Comparison of ENCODE assay signal across 23 cellular contexts in the genomic region with DNA sequence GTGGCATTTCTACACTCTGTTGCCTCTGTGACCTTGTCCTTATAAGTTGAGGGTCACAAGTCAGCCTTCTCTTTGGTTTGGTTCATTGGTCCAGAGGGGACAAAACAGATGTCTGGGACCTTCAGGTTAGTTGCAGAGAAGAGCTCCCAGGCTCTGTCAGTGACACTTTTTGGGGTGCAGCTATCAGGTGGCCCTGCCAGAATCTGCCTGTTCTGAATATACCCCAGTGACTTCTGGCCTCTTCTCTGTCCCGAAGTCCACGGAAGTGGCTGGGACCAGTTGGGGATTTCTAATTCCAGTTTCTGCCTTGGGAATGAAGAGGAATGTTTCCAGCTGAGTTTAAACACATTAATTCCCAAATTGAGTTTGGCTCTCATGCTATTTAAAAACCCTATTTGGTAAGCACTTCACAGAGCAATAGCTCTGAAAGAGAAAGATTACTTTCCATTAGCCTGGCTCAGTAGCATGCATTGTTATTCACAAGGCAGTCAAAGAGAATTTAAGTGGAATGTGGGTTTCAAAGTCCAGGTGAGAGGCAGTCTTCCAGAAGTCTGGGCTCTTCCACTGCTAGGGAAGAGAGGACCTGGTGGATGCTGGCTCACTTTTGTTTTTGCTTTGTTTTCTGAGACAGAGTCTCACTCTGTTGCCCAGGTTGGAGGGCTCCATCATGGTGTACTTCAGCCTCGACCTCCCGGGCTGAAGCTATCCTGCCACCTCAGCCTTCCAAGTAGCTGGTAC.
"Had no signal": no experiment of that assay in that cellular context is flagged by ENCODE, and none has a peak within 500 bp of the region (broad histone marks: within the 10 kb centered on the region; RNA-seq: fewer than 3 reads in every experiment).

No MANE protein-coding gene starts in this region.

- H3K79me2 ChIP-seq: parathyroid adenoma had no signal

- H3K36me3 ChIP-seq: ascending aorta, breast epithelium, esophagus muscularis mucosa, gastroesophageal sphincter, heart left ventricle, right lobe of liver, WERI-Rb-1 had no signal

- H3K4me3 Mint-ChIP-seq: activated T-cell treated with anti-CD3 and anti-CD28 coated beads, Interleukin-2, amount 50 U/mL, for 72 hours; immature natural killer cell; memory B cell; naive thymus-derived CD4-positive, alpha-beta T cell; stimulated activated memory B cell treated with anti-CD40 and anti-IgM and Interleukin-4, amounts not matched to agents 10 μg/mL and 1 μg/mL and 100 μg/mL, for 72 hours; type B pancreatic cell had no signal

- H3K27ac ChIP-seq: ascending aorta, breast epithelium, coronary artery, esophagus muscularis mucosa, gastroesophageal sphincter, heart left ventricle, parathyroid adenoma, right lobe of liver, testis, WERI-Rb-1 had no signal

- ATAC-seq: activated T-cell treated with anti-CD3 and anti-CD28 coated beads, Interleukin-2, amount 50 U/mL, for 72 hours; gastroesophageal sphincter; heart left ventricle; left ventricle myocardium superior; naive thymus-derived CD4-positive, alpha-beta T cell; right lobe of liver; stimulated activated memory B cell treated with anti-CD40 and anti-IgM and Interleukin-4, amounts not matched to agents 10 μg/mL and 1 μg/mL and 100 μg/mL, for 72 hours had no signal

- H3K4me1 ChIP-seq: ascending aorta, breast epithelium, heart left ventricle, parathyroid adenoma, right lobe of liver had no signal

- H3K4me3 ChIP-seq: ascending aorta, breast epithelium, coronary artery, esophagus muscularis mucosa, gastroesophageal sphincter, heart left ventricle, right lobe of liver had no signal

- H2AFZ ChIP-seq: parathyroid adenoma had no signal

- DNase-seq: activated CD4-positive, alpha-beta T cell treated with anti-CD3 and anti-CD28 coated beads, Interleukin-2, amount 50 U/mL, for 4 hours; activated effector memory CD4-positive, alpha-beta T cell treated with anti-CD3 and anti-CD28 coated beads, Interleukin-2, amount 50 U/mL, for 16 hours; activated naive CD4-positive, alpha-beta T cell treated with anti-CD3 and anti-CD28 coated beads, Interleukin-2, amount 50 U/mL, for 16 hours; activated T-cell treated with anti-CD3 and anti-CD28 coated beads, Interleukin-2, amount 50 U/mL, for 72 hours; heart left ventricle; immature natural killer cell; left ventricle myocardium superior; naive thymus-derived CD4-positive, alpha-beta T cell; right lobe of liver; small intestine; stimulated activated CD4-positive, alpha-beta T cell treated with anti-CD3 and anti-CD28 coated beads, Interleukin-15, amount 100 ng/mL, for 24 hours; stimulated activated CD4-positive, alpha-beta T cell treated with anti-CD3 and anti-CD28 coated beads, Interleukin-4, amount 100 ng/mL, for 1 hour; WERI-Rb-1 had no signal

- H3K36me3 Mint-ChIP-seq: immature natural killer cell; memory B cell; naive thymus-derived CD4-positive, alpha-beta T cell; stimulated activated memory B cell treated with anti-CD40 and anti-IgM and Interleukin-4, amounts not matched to agents 10 μg/mL and 1 μg/mL and 100 μg/mL, for 72 hours; type B pancreatic cell had no signal

- H3K27ac Mint-ChIP-seq: activated T-cell treated with anti-CD3 and anti-CD28 coated beads, Interleukin-2, amount 50 U/mL, for 72 hours; immature natural killer cell; memory B cell; naive thymus-derived CD4-positive, alpha-beta T cell; stimulated activated memory B cell treated with anti-CD40 and anti-IgM and Interleukin-4, amounts not matched to agents 10 μg/mL and 1 μg/mL and 100 μg/mL, for 72 hours had no signal

- H3K27me3 ChIP-seq: ascending aorta, breast epithelium, esophagus muscularis mucosa, gastroesophageal sphincter, right lobe of liver, testis had no signal

- H3K27me3 Mint-ChIP-seq: memory B cell; naive thymus-derived CD4-positive, alpha-beta T cell; stimulated activated memory B cell treated with anti-CD40 and anti-IgM and Interleukin-4, amounts not matched to agents 10 μg/mL and 1 μg/mL and 100 μg/mL, for 72 hours had no signal

- H3K4me1 Mint-ChIP-seq: immature natural killer cell; memory B cell; naive thymus-derived CD4-positive, alpha-beta T cell; stimulated activated memory B cell treated with anti-CD40 and anti-IgM and Interleukin-4, amounts not matched to agents 10 μg/mL and 1 μg/mL and 100 μg/mL, for 72 hours had no signal
